In genomic region chr10:29667191-29667590, GRCh38 we compare ENCODE assay signal across 18 cellular contexts. TPM values are rescaled to one million over a fixed set of nuclear protein-coding genes. Genes with fewer than 3 reads are reported as not detected.
DNase-seq lines count a peak whose midpoint lies in the region; ATAC-seq and TF ChIP-seq lines count a peak whose summit lies in the region.
"Had no signal": no experiment of that assay in that cellular context is flagged by ENCODE, and none has a peak within 500 bp of the region (broad histone marks: within the 10 kb centered on the region; RNA-seq: fewer than 3 reads in every experiment).

No MANE protein-coding gene starts in this region.

- H3K4me1 Mint-ChIP-seq in type B pancreatic cell (ENCODE audit: unreplicated experiment), result peaks cover 27% of the 10 kb centered on the region
- H3K4me1 Mint-ChIP-seq in activated CD4-positive, alpha-beta T cell treated with anti-CD3 and anti-CD28 coated beads, Interleukin-2, amount 10 ng/mL, durations not matched to agents 7 days and 5 days, result no peaks in the 10 kb centered on the region
- H3K4me1 Mint-ChIP-seq: B cell had no signal

- no peak for ATAC-seq in GM19023 (IDR thresholded peaks at IDR 0.05; ENCODE audit: unreplicated experiment)
- ATAC-seq: HepG2 had no signal

- H3K36me3 Mint-ChIP-seq in type B pancreatic cell, result peaks cover 48% of the 10 kb centered on the region
- peaks cover 25% of the 10 kb centered on the region for H3K36me3 Mint-ChIP-seq in activated CD4-positive, alpha-beta T cell treated with anti-CD3 and anti-CD28 coated beads, Interleukin-2, amount 10 ng/mL, durations not matched to agents 7 days and 5 days (ENCODE audit: low read depth)

- H3K9me3 ChIP-seq in HUES6 (ENCODE audit: control insufficient read depth, insufficient read depth, low read depth, low read length) (no peaks in the 10 kb centered on the region), iPS-18a (ENCODE audit: control insufficient read depth, low read depth, low read length) (no peaks in the 10 kb centered on the region)

- no peak for TF ChIP-seq CTCF in type B pancreatic cell (conservative IDR thresholded peaks at IDR 0.05)

- H3K27ac Mint-ChIP-seq in type B pancreatic cell, result peak overlapping the region; percentile 83
- H3K27ac Mint-ChIP-seq in activated CD4-positive, alpha-beta T cell treated with anti-CD3 and anti-CD28 coated beads, Interleukin-2, amount 10 ng/mL, durations not matched to agents 7 days and 5 days, result no peak overlapping the region
- H3K27ac Mint-ChIP-seq: B cell; CD4-positive, CD25-positive, alpha-beta regulatory T cell had no signal

- CTCF ChIA-PET in activated CD4-positive, alpha-beta T cell treated with anti-CD3 and anti-CD28 coated beads, Interleukin-2, amount 10 ng/mL, durations not matched to agents 7 days and 5 days (lab: Charles Lee), result interaction anchor here (1.4 kb wide), 1 partner anchor 12 kb away, joined by 3 read pairs; no protein-coding TSS in a partner anchor

- POLR2A ChIA-PET in activated CD4-positive, alpha-beta T cell treated with anti-CD3 and anti-CD28 coated beads, Interleukin-2, amount 10 ng/mL, durations not matched to agents 7 days and 5 days (lab: Charles Lee), result no interaction called here

- H3K27ac ChIP-seq in HUES6 (ENCODE audit: low read depth, low read length) (peak overlapping the region; percentile 43; the same call in 1 of the 2 replicates), iPS-18a (ENCODE audit: low read length) (no peak overlapping the region)
- H3K27ac ChIP-seq: RWPE1 had no signal

- H3K27me3 ChIP-seq in HUES6 (ENCODE audit: control insufficient read depth, insufficient read depth, low read length) (no peaks in the 10 kb centered on the region), iPS-18a (ENCODE audit: control insufficient read depth, insufficient read depth, low read length) (no peaks in the 10 kb centered on the region)

- peak; percentile 28 for DNase-seq in dermis blood vessel endothelial cell
- no peak for DNase-seq in type B pancreatic cell (ENCODE audit: extremely low spot score, unreplicated experiment)
- no peak for DNase-seq in activated naive CD4-positive, alpha-beta T cell treated with Interleukin-2 at 50 U/mL for 16 hours
- no peak for DNase-seq in activated CD4-positive, alpha-beta T cell treated with anti-CD3 and anti-CD28 coated beads, Interleukin-2, amount 10 ng/mL, durations not matched to agents 7 days and 5 days
- DNase-seq: CD4-positive, CD25-positive, alpha-beta regulatory T cell; NCI-H1048; NCI-H146; NCI-H226; NCI-H526; NK-92 treated with Interleukin-12 subunit alpha and Interleukin-12 subunit beta, amount 100 ng/mL, for 24 hours; OCI-M1; SW 1271 had no signal

- H3K27me3 Mint-ChIP-seq in type B pancreatic cell, result no peaks in the 10 kb centered on the region
- no peaks in the 10 kb centered on the region for H3K27me3 Mint-ChIP-seq in activated CD4-positive, alpha-beta T cell treated with anti-CD3 and anti-CD28 coated beads, Interleukin-2, amount 10 ng/mL, durations not matched to agents 7 days and 5 days
- H3K27me3 Mint-ChIP-seq: B cell had no signal

- peaks cover 21% of the 10 kb centered on the region; the same call in 1 of the 2 replicates for H3K4me1 ChIP-seq in HUES6 (ENCODE audit: control insufficient read depth, insufficient read depth, low read length)
- peaks cover 16% of the 10 kb centered on the region for H3K4me1 ChIP-seq in iPS-18a (ENCODE audit: control insufficient read depth, low read depth, low read length)

- peaks cover 4% of the 10 kb centered on the region for H3K9me3 Mint-ChIP-seq in type B pancreatic cell
- H3K9me3 Mint-ChIP-seq in activated CD4-positive, alpha-beta T cell treated with anti-CD3 and anti-CD28 coated beads, Interleukin-2, amount 10 ng/mL, durations not matched to agents 7 days and 5 days, result peaks cover 4% of the 10 kb centered on the region

- H3K9ac ChIP-seq in HUES6 (ENCODE audit: low read length) (no peak overlapping the region), iPS-18a (ENCODE audit: low read length) (no peak overlapping the region)

- no peak overlapping the region for H3K4me3 Mint-ChIP-seq in type B pancreatic cell
- H3K4me3 Mint-ChIP-seq in activated CD4-positive, alpha-beta T cell treated with anti-CD3 and anti-CD28 coated beads, Interleukin-2, amount 10 ng/mL, durations not matched to agents 7 days and 5 days, result no peak overlapping the region
- H3K4me3 Mint-ChIP-seq: B cell; CD4-positive, CD25-positive, alpha-beta regulatory T cell had no signal

- H3K4me3 ChIP-seq in HUES6 (ENCODE audit: low read depth, low read length) (no peak overlapping the region), iPS-18a (ENCODE audit: low read length) (peak overlapping the region; percentile 21)

- H3K36me3 ChIP-seq in HUES6 (ENCODE audit: control insufficient read depth, insufficient read depth, low read length) (no peaks in the 10 kb centered on the region), iPS-18a (ENCODE audit: control insufficient read depth, low read depth, low read length) (no peaks in the 10 kb centered on the region)

RNA-seq across cellular contexts. Expression of gene SVIL, which starts 32.4 kb away (rescaled TPM):
- total RNA-seq in dermis blood vessel endothelial cell (80.8 and 98.9 TPM in 2 replicates), type B pancreatic cell (ENCODE audit: low replicate concordance) (171 and 195 TPM in 2 replicates)
- total RNA-seq in activated CD4-positive, alpha-beta T cell treated with anti-CD3 and anti-CD28 coated beads, Interleukin-2, amount 10 ng/mL, durations not matched to agents 7 days and 5 days, result 10 to 100 TPM; 22.6 to 26.8 TPM
